Comparison of ENCODE assay signal across 8 cellular contexts in the genomic region with DNA sequence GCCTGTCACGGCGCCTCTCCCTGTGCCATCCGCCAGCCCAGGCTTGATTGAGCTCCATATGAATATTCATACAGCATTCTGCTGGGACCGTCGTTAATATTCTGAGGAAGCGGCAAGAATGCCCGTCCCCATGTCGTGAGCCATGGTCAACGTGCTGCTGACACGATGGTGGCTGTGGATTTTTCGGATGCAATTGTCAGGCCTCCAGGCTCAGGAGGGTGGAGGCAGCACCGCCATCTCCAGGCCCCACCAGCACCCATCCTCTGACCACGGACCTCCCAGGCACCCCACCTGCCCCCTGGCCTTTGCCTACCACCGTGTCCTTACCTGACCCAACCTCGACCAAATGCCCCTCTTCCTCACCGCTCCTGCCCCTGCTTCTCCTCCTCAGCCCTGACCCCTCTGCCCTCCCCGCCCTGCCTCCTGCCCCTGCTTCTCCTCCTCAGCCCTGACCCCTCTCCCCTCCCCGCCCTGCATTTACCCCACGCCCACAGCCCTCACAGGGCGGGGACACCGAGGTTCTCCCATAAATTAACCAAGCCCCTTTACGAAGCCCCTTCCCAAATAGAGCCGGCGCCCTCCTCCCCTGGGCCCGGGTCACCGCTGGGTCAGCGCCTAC. TPM values are rescaled to one million over a fixed set of nuclear protein-coding genes. Genes with fewer than 3 reads are reported as not detected.
DNase-seq lines count a peak whose midpoint lies in the region; ATAC-seq and TF ChIP-seq lines count a peak whose summit lies in the region.

No MANE protein-coding gene starts in this region.

- TF ChIP-seq CTCF in Calu3 (IDR thresholded peaks at IDR 0.05; ENCODE audit: unreplicated experiment) (no peak), chondrocyte (IDR thresholded peaks at IDR 0.05) (no peak)

- H3K14ac ChIP-seq in trophoblast cell (ENCODE audit: low read length) = peak overlapping the region; percentile 47

- peaks cover 16% of the 10 kb centered on the region for H3K36me3 ChIP-seq in NT2/D1 (ENCODE audit: insufficient read depth, insufficient read length, low read length)
- no peaks in the 10 kb centered on the region for H3K36me3 ChIP-seq in ectodermal cell (ENCODE audit: control insufficient read depth, insufficient read depth, low read length)
- H3K36me3 ChIP-seq in trophoblast cell (ENCODE audit: control insufficient read depth in 1 of 2, insufficient read depth in 2 of 2, low read length in 2 of 2) = no peaks in the 10 kb centered on the region

- peak overlapping the region; percentile 77 for H3K9ac ChIP-seq in NT2/D1 (ENCODE audit: insufficient read length, low read depth)
- H3K9ac ChIP-seq in trophoblast cell (ENCODE audit: low read length) = no peak overlapping the region

- peak overlapping the region; percentile 60 for H3K4me3 Mint-ChIP-seq in Calu3 (ENCODE audit: low read depth, unreplicated experiment)
- no peak overlapping the region for H3K4me3 Mint-ChIP-seq in chondrocyte (ENCODE audit: unreplicated experiment)

- DNase-seq in Calu3 (no peak), NT2/D1 (ENCODE audit: low read depth, low spot score) (no peak), trophoblast cell (peak in 1 of 2 donors; percentile 10), DMS114 treated with DMSO at 0.1 percent for 48 hours (lab: John Stamatoyannopoulos, UW; ENCODE audit: unreplicated experiment) (no peak), chondrocyte (ENCODE audit: low spot score) (no peak)
- no peak for DNase-seq in stimulated activated CD4-positive, alpha-beta T cell treated with anti-CD3 and anti-CD28 coated beads, Interleukin-4, amount 100 ng/mL, for 24 hours

- peak overlapping the region; percentile 11 for H2AFZ ChIP-seq in trophoblast cell (ENCODE audit: insufficient read depth, low read length, poor library complexity)

- H3K18ac ChIP-seq in trophoblast cell (ENCODE audit: low read length) = peak overlapping the region; percentile 34

- H3K27me3 Mint-ChIP-seq in Calu3 (ENCODE audit: unreplicated experiment) (peaks cover 24% of the 10 kb centered on the region), chondrocyte (ENCODE audit: low read depth) (no peaks in the 10 kb centered on the region)

- ATAC-seq in HG02884 (IDR thresholded peaks at IDR 0.05; ENCODE audit: unreplicated experiment) = no peak

- intact Hi-C loops in Calu3 (cut with micrococcal nuclease; ENCODE audit: unreplicated experiment) = no loop called here

- peaks cover 57% of the 10 kb centered on the region for H3K4me1 ChIP-seq in NT2/D1 (ENCODE audit: insufficient read depth, insufficient read length)
- peaks cover 43% of the 10 kb centered on the region for H3K4me1 ChIP-seq in ectodermal cell (ENCODE audit: control insufficient read depth, insufficient read depth, low read length)
- peaks cover 22 to 23% of the 10 kb centered on the region in 2 experiments for H3K4me1 ChIP-seq in trophoblast cell (ENCODE audit: control insufficient read depth in 1 of 2, insufficient read depth in 2 of 2, low read length in 2 of 2)

- peak overlapping the region; percentile 7 for H2BK12ac ChIP-seq in trophoblast cell (ENCODE audit: low read length)

- no peak overlapping the region for H3K4me2 ChIP-seq in trophoblast cell (ENCODE audit: low read length)

- H3K79me2 ChIP-seq in trophoblast cell (ENCODE audit: control insufficient read depth, insufficient read depth, low read length, poor library complexity) = peaks cover 2% of the 10 kb centered on the region

- H3K27me3 ChIP-seq in NT2/D1 (ENCODE audit: insufficient read depth, insufficient read length) = no peaks in the 10 kb centered on the region
- no peaks in the 10 kb centered on the region for H3K27me3 ChIP-seq in ectodermal cell (ENCODE audit: control insufficient read depth, insufficient read depth, low read length, poor library complexity, severe bottlenecking)
- H3K27me3 ChIP-seq in trophoblast cell (ENCODE audit: insufficient read depth, low read length) = no peaks in the 10 kb centered on the region

- no TSS peak for BruUV-seq in Calu3 (replicated peaks; lab: Mats Ljungman, UMichigan)

- no peaks in the 10 kb centered on the region for H3K4me1 Mint-ChIP-seq in Calu3 (ENCODE audit: low read depth, unreplicated experiment)
- H3K4me1 Mint-ChIP-seq in chondrocyte (ENCODE audit: low read depth) = peaks cover 58% of the 10 kb centered on the region

- peak overlapping the region; percentile 65 for H4K12ac ChIP-seq in trophoblast cell (ENCODE audit: low read depth, low read length)

- peak overlapping the region; percentile 71 for H2AK5ac ChIP-seq in trophoblast cell (ENCODE audit: low read length)

- H3K27ac Mint-ChIP-seq in Calu3 (ENCODE audit: unreplicated experiment) = peak overlapping the region; percentile 56
- no peak overlapping the region for H3K27ac Mint-ChIP-seq in chondrocyte (ENCODE audit: unreplicated experiment)

- H3K4me3 ChIP-seq in NT2/D1 (ENCODE audit: insufficient read length, low read depth) = peak overlapping the region; percentile 66
- H3K4me3 ChIP-seq in ectodermal cell (ENCODE audit: insufficient read depth, low read depth, low read length) = peak overlapping the region; percentile 35
- no peak overlapping the region for H3K4me3 ChIP-seq in trophoblast cell (ENCODE audit: low read depth, low read length)

- WGBS in ectodermal cell, 2 experiments = 72 to 74% methylated on average over 27 of the region's 27 CpGs
- WGBS in trophoblast cell (ENCODE audit: extremely low coverage, insufficient coverage, insufficient read length) = no CpG with 5 or more reads among the region's 27 CpGs

- H3K36me3 Mint-ChIP-seq in Calu3 (ENCODE audit: insufficient read depth, unreplicated experiment) = no peaks in the 10 kb centered on the region
- peaks cover 2% of the 10 kb centered on the region for H3K36me3 Mint-ChIP-seq in chondrocyte (ENCODE audit: low read depth)

- no peaks in the 10 kb centered on the region for H3K9me3 Mint-ChIP-seq in Calu3 (ENCODE audit: low read depth, unreplicated experiment)
- no peaks in the 10 kb centered on the region for H3K9me3 Mint-ChIP-seq in chondrocyte (ENCODE audit: low read depth)

- no peak overlapping the region for H3K23ac ChIP-seq in trophoblast cell (ENCODE audit: low read length)

- peak overlapping the region; percentile 32 for H3K4ac ChIP-seq in trophoblast cell (ENCODE audit: low read depth, low read length)

- H2BK120ac ChIP-seq in trophoblast cell (ENCODE audit: insufficient read depth, low read length, poor library complexity) = peak overlapping the region; percentile 36

- H4K8ac ChIP-seq in trophoblast cell (ENCODE audit: low read depth, low read length) = peak overlapping the region; percentile 66

- no peak overlapping the region for H2BK5ac ChIP-seq in trophoblast cell (ENCODE audit: low read depth, low read length, poor library complexity)

- H3K27ac ChIP-seq in ectodermal cell (ENCODE audit: insufficient read depth, low read depth, low read length, poor library complexity, severe bottlenecking) = no peak overlapping the region
- no peak overlapping the region for H3K27ac ChIP-seq in trophoblast cell (ENCODE audit: low read depth, low read length)

- CTCF ChIA-PET in Calu3 (lab: Charles Lee) = interaction anchor here (0.9 to 1.2 kb wide), 2 partner anchors 13 to 81 kb away, joined by 3 to 4 read pairs; partner anchors contain the start of gene NACC2

- H3K9me3 ChIP-seq in NT2/D1 (ENCODE audit: insufficient read depth, low read length) (no peaks in the 10 kb centered on the region), ectodermal cell (ENCODE audit: control insufficient read depth, low read length) (no peaks in the 10 kb centered on the region), trophoblast cell (ENCODE audit: insufficient read depth, low read depth, low read length) (no peaks in the 10 kb centered on the region)

- peak overlapping the region; percentile 83 for H4K91ac ChIP-seq in trophoblast cell (ENCODE audit: low read depth, low read length)

- peaks cover 34% of the 10 kb centered on the region for H3K79me1 ChIP-seq in trophoblast cell (ENCODE audit: low read length)

RNA-seq across cellular contexts. Expression of gene TMEM250, which starts 9.9 kb away (rescaled TPM):
- total RNA-seq in Calu3 (2022) (23.9 and 26.3 TPM in 2 replicates), chondrocyte (31.9 to 37.3 TPM (median 35.9 TPM) in 3 replicates)
- 41.2 TPM for polyA plus RNA-seq in ectodermal cell (2013, experiment 1 of 4)
- 41.1 TPM for polyA plus RNA-seq in ectodermal cell (2013, experiment 2 of 4)
- polyA plus RNA-seq in ectodermal cell (2013, experiment 3 of 4) = 34.1 TPM
- 35.5 TPM for polyA plus RNA-seq in ectodermal cell (2013, experiment 4 of 4)
- polyA plus RNA-seq in trophoblast cell (2013) = 18.2 and 18.3 TPM in 2 replicates

RNA-seq across cellular contexts. Expression of gene NACC2, which starts 13.7 kb away (rescaled TPM):
- 19.3 and 24.8 TPM in 2 replicates for total RNA-seq in Calu3 (2022)
- polyA plus RNA-seq in ectodermal cell (2013, experiment 1 of 4) = 5.1 TPM
- polyA plus RNA-seq in ectodermal cell (2013, experiment 2 of 4) = 5.8 TPM
- polyA plus RNA-seq in ectodermal cell (2013, experiment 3 of 4) = 4.9 TPM
- 4.5 TPM for polyA plus RNA-seq in ectodermal cell (2013, experiment 4 of 4)
- polyA plus RNA-seq in trophoblast cell (2013) = 13.9 and 14.5 TPM in 2 replicates
- 42.6 to 52.4 TPM (median 51.0 TPM) in 3 replicates for total RNA-seq in chondrocyte
